In the genomic region with DNA sequence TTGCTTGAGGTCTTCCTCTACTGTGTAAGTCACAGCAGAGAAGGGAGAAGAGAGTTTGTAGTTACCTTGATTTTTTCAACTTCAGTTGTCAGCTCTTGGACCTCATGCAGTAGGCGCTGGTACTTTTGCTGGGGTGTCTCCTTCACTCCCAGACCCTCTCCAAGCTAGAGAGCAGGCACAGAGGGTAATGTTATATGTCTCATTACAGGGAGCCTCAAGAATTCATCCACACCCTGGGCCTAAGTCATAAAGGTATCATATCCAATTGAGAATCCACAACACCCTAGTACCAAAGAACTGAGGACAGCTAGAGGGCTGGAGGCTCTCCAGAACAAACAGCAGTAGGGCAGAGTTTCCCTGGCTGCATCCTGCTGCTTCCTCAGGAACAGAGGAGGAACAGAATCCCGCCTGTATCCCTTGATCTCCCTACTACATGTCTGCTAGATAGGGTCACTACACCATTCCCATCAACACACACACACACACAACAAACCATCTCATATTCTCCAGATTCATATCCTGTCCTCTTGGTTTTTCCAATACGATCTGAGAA, we compare ENCODE assay signal across 1 cellular context.
TF ChIP-seq lines count a peak whose summit lies in the region.

No MANE protein-coding gene starts in this region.

TF ChIP-seq in K562, 482 proteins besides CTCF, POLR2A, EP300 and RAD21:
- 0 out of 2 replicates have a peak, but pooled peaks have one; percentile 6 for TF ChIP-seq POLR2G (IDR thresholded peaks at IDR 0.05; ENCODE audit: low read depth, low read length)
- no peak for TF ChIP-seq GATA2 (CRISPR knock-in tag; IDR thresholded peaks at IDR 0.05)
